ENCODE assay signal across 1 cellular context in genomic region chr3:33914731-33915389, GRCh38.
A peak's percentile ranks its signal among the peaks of the same experiment; 100 is the strongest.
TF ChIP-seq lines count a peak whose summit lies in the region.

No MANE protein-coding gene starts in this region.

TF ChIP-seq in K562, 482 proteins besides CTCF, POLR2A, EP300 and RAD21 (continued from another document and continues in another):
- TF ChIP-seq, protein P1, sequence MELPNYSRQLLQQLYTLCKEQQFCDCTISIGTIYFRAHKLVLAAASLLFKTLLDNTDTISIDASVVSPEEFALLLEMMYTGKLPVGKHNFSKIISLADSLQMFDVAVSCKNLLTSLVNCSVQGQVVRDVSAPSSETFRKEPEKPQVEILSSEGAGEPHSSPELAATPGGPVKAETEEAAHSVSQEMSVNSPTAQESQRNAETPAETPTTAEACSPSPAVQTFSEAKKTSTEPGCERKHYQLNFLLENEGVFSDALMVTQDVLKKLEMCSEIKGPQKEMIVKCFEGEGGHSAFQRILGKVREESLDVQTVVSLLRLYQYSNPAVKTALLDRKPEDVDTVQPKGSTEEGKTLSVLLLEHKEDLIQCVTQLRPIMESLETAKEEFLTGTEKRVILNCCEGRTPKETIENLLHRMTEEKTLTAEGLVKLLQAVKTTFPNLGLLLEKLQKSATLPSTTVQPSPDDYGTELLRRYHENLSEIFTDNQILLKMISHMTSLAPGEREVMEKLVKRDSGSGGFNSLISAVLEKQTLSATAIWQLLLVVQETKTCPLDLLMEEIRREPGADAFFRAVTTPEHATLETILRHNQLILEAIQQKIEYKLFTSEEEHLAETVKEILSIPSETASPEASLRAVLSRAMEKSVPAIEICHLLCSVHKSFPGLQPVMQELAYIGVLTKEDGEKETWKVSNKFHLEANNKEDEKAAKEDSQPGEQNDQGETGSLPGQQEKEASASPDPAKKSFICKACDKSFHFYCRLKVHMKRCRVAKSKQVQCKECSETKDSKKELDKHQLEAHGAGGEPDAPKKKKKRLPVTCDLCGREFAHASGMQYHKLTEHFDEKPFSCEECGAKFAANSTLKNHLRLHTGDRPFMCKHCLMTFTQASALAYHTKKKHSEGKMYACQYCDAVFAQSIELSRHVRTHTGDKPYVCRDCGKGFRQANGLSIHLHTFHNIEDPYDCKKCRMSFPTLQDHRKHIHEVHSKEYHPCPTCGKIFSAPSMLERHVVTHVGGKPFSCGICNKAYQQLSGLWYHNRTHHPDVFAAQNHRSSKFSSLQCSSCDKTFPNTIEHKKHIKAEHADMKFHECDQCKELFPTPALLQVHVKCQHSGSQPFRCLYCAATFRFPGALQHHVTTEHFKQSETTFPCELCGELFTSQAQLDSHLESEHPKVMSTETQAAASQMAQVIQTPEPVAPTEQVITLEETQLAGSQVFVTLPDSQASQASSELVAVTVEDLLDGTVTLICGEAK (IDR thresholded peaks at IDR 0.05): no peak
- TF ChIP-seq, protein P1 (CRISPR knock-in tag; IDR thresholded peaks at IDR 0.05): no peak
- TF ChIP-seq SMAD2 (IDR thresholded peaks at IDR 0.05; ENCODE audit: low read depth, low read length) (no peak), ZBTB2 (IDR thresholded peaks at IDR 0.05) (peak; percentile 53; the same call in 1 of the 2 replicates), RBM17 (IDR thresholded peaks at IDR 0.05; ENCODE audit: borderline replicate concordance, low read depth, low read length) (no peak), POLR3G (IDR thresholded peaks at IDR 0.05; ENCODE audit: extremely low read depth, insufficient read length, insufficient replicate concordance) (no peak), TAF15 (IDR thresholded peaks at IDR 0.05; ENCODE audit: low read depth, low read length) (no peak), ZNF143 (CRISPR knock-in tag; IDR thresholded peaks at IDR 0.05) (no peak), ZFX (CRISPR knock-in tag; IDR thresholded peaks at IDR 0.05) (no peak), ZKSCAN1 (IDR thresholded peaks at IDR 0.05; ENCODE audit: low read depth, low read length) (0 out of 2 replicates have a peak, but pooled peaks have one; percentile 37), ZNF140 (CRISPR knock-in tag; IDR thresholded peaks at IDR 0.05) (no peak), RCOR1 (IDR thresholded peaks at IDR 0.05; ENCODE audit: borderline replicate concordance in 1 of 2, low read depth in 2 of 2, low read length in 2 of 2) (peak; percentile 71 to 95; a peak in 3 of 4 replicates), NCOA4 (IDR thresholded peaks at IDR 0.05; ENCODE audit: partially characterized antibody) (no peak), DMBX1 (CRISPR knock-in tag; IDR thresholded peaks at IDR 0.05; ENCODE audit: borderline replicate concordance) (peak; percentile 58; the same call in 1 of the 2 replicates), DIDO1 (tag; IDR thresholded peaks at IDR 0.05; ENCODE audit: low read depth) (peak; percentile 48; the same call in 1 of the 2 replicates), ESRRA (IDR thresholded peaks at IDR 0.05; ENCODE audit: borderline replicate concordance, low read depth) (no peak), ZBTB7A (IDR thresholded peaks at IDR 0.05; ENCODE audit: borderline replicate concordance, control insufficient read depth, low read depth, low read length) (peak; percentile 72), RBBP5 (IDR thresholded peaks at IDR 0.05; ENCODE audit: borderline replicate concordance, insufficient read depth, low read length, poor library complexity, severe bottlenecking) (peak; percentile 62), SMARCA5 (IDR thresholded peaks at IDR 0.05) (no peak), GTF2E2 (tag; IDR thresholded peaks at IDR 0.05) (no peak), HDAC8 (tag; IDR thresholded peaks at IDR 0.05) (no peak), AFF4 (CRISPR knock-in tag; IDR thresholded peaks at IDR 0.05) (no peak), RFX5 (IDR thresholded peaks at IDR 0.05; ENCODE audit: low read depth, low read length) (no peak), PURB (CRISPR knock-in tag; IDR thresholded peaks at IDR 0.05; ENCODE audit: low read depth) (no peak), ZNF668 (CRISPR knock-in tag; IDR thresholded peaks at IDR 0.05) (no peak), SRSF9 (IDR thresholded peaks at IDR 0.05; ENCODE audit: borderline replicate concordance, low read depth, low read length) (no peak), BMI1 (IDR thresholded peaks at IDR 0.05; ENCODE audit: low read length) (no peak), SP1 (CRISPR knock-in tag; IDR thresholded peaks at IDR 0.05) (no peak), ZNF23 (CRISPR knock-in tag; IDR thresholded peaks at IDR 0.05) (no peak), ZC3H8 (IDR thresholded peaks at IDR 0.05) (no peak), ZNF280B (CRISPR knock-in tag; IDR thresholded peaks at IDR 0.05) (no peak), PRPF4 (IDR thresholded peaks at IDR 0.05; ENCODE audit: insufficient read depth, low read depth, low read length, poor library complexity, severe bottlenecking) (no peak), XRCC3 (IDR thresholded peaks at IDR 0.05) (no peak), EWSR1 (IDR thresholded peaks at IDR 0.05; ENCODE audit: borderline replicate concordance, low read depth, partially characterized antibody) (no peak), ZNF274 (IDR thresholded peaks at IDR 0.05; ENCODE audit: borderline replicate concordance, low read depth, low read length) (no peak), TEAD4 (IDR thresholded peaks at IDR 0.05; ENCODE audit: low read length) (peak; percentile 90), TEAD4 (CRISPR knock-in tag; IDR thresholded peaks at IDR 0.05; ENCODE audit: borderline replicate concordance) (no peak), NONO (IDR thresholded peaks at IDR 0.05; ENCODE audit: low read depth in 2 of 2, low read length in 1 of 2) (no peak), KDM5B (IDR thresholded peaks at IDR 0.05; ENCODE audit: insufficient replicate concordance, low read depth, low read length) (no peak), IRF2 (CRISPR knock-in tag; IDR thresholded peaks at IDR 0.05) (no peak), CXXC5 (CRISPR knock-in tag; IDR thresholded peaks at IDR 0.05) (peak; percentile 80), PPARD (CRISPR knock-in tag; IDR thresholded peaks at IDR 0.05) (no peak), ZBTB8A (IDR thresholded peaks at IDR 0.05; ENCODE audit: partially characterized antibody) (no peak), MTA2 (IDR thresholded peaks at IDR 0.05; ENCODE audit: low read depth) (no peak), ZNF507 (tag; conservative IDR thresholded peaks at IDR 0.05) (no peak), SLC30A9 (CRISPR knock-in tag; IDR thresholded peaks at IDR 0.05) (no peak)
- TF ChIP-seq, protein P2, sequence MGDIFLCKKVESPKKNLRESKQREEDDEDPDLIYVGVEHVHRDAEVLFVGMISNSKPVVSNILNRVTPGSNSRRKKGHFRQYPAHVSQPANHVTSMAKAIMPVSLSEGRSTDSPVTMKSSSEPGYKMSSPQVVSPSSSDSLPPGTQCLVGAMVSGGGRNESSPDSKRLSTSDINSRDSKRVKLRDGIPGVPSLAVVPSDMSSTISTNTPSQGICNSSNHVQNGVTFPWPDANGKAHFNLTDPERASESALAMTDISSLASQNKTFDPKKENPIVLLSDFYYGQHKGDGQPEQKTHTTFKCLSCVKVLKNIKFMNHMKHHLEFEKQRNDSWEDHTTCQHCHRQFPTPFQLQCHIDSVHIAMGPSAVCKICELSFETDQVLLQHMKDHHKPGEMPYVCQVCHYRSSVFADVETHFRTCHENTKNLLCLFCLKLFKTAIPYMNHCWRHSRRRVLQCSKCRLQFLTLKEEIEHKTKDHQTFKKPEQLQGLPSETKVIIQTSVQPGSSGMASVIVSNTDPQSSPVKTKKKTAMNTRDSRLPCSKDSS (IDR thresholded peaks at IDR 0.05; ENCODE audit: low read depth, partially characterized antibody): no peak
- TF ChIP-seq, protein P3, sequence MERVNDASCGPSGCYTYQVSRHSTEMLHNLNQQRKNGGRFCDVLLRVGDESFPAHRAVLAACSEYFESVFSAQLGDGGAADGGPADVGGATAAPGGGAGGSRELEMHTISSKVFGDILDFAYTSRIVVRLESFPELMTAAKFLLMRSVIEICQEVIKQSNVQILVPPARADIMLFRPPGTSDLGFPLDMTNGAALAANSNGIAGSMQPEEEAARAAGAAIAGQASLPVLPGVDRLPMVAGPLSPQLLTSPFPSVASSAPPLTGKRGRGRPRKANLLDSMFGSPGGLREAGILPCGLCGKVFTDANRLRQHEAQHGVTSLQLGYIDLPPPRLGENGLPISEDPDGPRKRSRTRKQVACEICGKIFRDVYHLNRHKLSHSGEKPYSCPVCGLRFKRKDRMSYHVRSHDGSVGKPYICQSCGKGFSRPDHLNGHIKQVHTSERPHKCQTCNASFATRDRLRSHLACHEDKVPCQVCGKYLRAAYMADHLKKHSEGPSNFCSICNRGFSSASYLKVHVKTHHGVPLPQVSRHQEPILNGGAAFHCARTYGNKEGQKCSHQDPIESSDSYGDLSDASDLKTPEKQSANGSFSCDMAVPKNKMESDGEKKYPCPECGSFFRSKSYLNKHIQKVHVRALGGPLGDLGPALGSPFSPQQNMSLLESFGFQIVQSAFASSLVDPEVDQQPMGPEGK (CRISPR knock-in tag; IDR thresholded peaks at IDR 0.05; ENCODE audit: borderline replicate concordance): no peak
- TF ChIP-seq, protein P4, sequence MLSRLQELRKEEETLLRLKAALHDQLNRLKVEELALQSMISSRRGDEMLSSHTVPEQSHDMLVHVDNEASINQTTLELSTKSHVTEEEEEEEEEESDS (CRISPR knock-in tag; IDR thresholded peaks at IDR 0.05): no peak
